ENCODE assay signal across 10 cellular contexts in genomic region chr10:21173433-21173963, GRCh38.
DNase-seq lines count a peak whose midpoint lies in the region; ATAC-seq, FAIRE-seq and TF ChIP-seq lines count a peak whose summit lies in the region.
"Had no signal": no experiment of that assay in that cellular context is flagged by ENCODE, and none has a peak within 500 bp of the region (broad histone marks: within the 10 kb centered on the region; RNA-seq: fewer than 3 reads in every experiment).

No MANE protein-coding gene starts in this region.

- peak overlapping the region; percentile 94 for H3K4me3 ChIP-seq in bronchial epithelial cell (ENCODE audit: low read depth, low read length)
- H3K4me3 ChIP-seq in mesendoderm (ENCODE audit: low read length), result peak overlapping the region; percentile 51
- peak overlapping the region; percentile 61 for H3K4me3 ChIP-seq in upper lobe of right lung
- H3K4me3 ChIP-seq in aorta (ENCODE audit: low read length in 2 of 2), result peak overlapping the region in 1 of 2 donors; percentile 12

- no peaks in the 10 kb centered on the region for H3K79me2 ChIP-seq in mesendoderm (ENCODE audit: control insufficient read depth, insufficient read depth, low read length)

- H3K9ac ChIP-seq in mesendoderm (ENCODE audit: low read length), result peak overlapping the region; percentile 58

- peaks cover 55% of the 10 kb centered on the region for H3K27me3 Mint-ChIP-seq in activated CD8-positive, alpha-beta memory T cell treated with anti-CD3 and anti-CD28 coated beads, Interleukin-2, amount 10 ng/mL, durations not matched to agents 7 days and 5 days

- no CpG with 5 or more reads among the region's 60 CpGs for WGBS in mesendoderm (ENCODE audit: extremely low coverage, insufficient coverage, low lambda C conversion rate)
- 1% methylated on average over 50 to 60 of the region's 60 CpGs for WGBS in aorta, 2 donors

- no peaks in the 10 kb centered on the region for H3K9me3 Mint-ChIP-seq in activated CD8-positive, alpha-beta memory T cell treated with anti-CD3 and anti-CD28 coated beads, Interleukin-2, amount 10 ng/mL, durations not matched to agents 7 days and 5 days (ENCODE audit: low read depth)

- H3K9me3 ChIP-seq in upper lobe of right lung (no peaks in the 10 kb centered on the region), aorta (ENCODE audit: control insufficient read depth, low read length) (no peaks in the 10 kb centered on the region)

- no peak for TF ChIP-seq CTCF in bronchial epithelial cell (IDR thresholded peaks at IDR 0.05; ENCODE audit: insufficient read depth, low read length, severe bottlenecking)
- TF ChIP-seq CTCF in upper lobe of right lung (IDR thresholded peaks at IDR 0.05), result no peak

- H3K4ac ChIP-seq in mesendoderm (ENCODE audit: low read depth, low read length), result no peak overlapping the region

- H3K27ac ChIP-seq in mesendoderm (ENCODE audit: low read depth, low read length) (no peak overlapping the region), upper lobe of right lung (peak overlapping the region; percentile 88), aorta (ENCODE audit: low read depth in 1 of 2, low read length in 2 of 2) (no peak overlapping the region)

- no peak overlapping the region for H3K4me3 Mint-ChIP-seq in activated CD8-positive, alpha-beta memory T cell treated with anti-CD3 and anti-CD28 coated beads, Interleukin-2, amount 10 ng/mL, durations not matched to agents 7 days and 5 days

- intact Hi-C loops in upper lobe of right lung (cut with DNase I) (no loop called here), aorta (cut with DNase I) (no loop called here)

- H3K4me2 ChIP-seq in mesendoderm (ENCODE audit: low read length), result peak overlapping the region; percentile 97

- H2BK120ac ChIP-seq in mesendoderm (ENCODE audit: low read depth, low read length), result no peak overlapping the region

- no peak overlapping the region for H4K8ac ChIP-seq in mesendoderm (ENCODE audit: low read depth, low read length)

- CTCF ChIA-PET in activated CD8-positive, alpha-beta memory T cell treated with anti-CD3 and anti-CD28 coated beads, Interleukin-2, amount 10 ng/mL, durations not matched to agents 7 days and 5 days (lab: Charles Lee), result no interaction called here

- no peak overlapping the region for H3K23ac ChIP-seq in mesendoderm (ENCODE audit: low read length)

- H3K36me3 Mint-ChIP-seq in activated CD8-positive, alpha-beta memory T cell treated with anti-CD3 and anti-CD28 coated beads, Interleukin-2, amount 10 ng/mL, durations not matched to agents 7 days and 5 days, result peaks cover 2% of the 10 kb centered on the region

- no peak overlapping the region for H3K27ac Mint-ChIP-seq in activated CD8-positive, alpha-beta memory T cell treated with anti-CD3 and anti-CD28 coated beads, Interleukin-2, amount 10 ng/mL, durations not matched to agents 7 days and 5 days

- H2BK5ac ChIP-seq in mesendoderm (ENCODE audit: low read length), result no peak overlapping the region

- H3K4me1 Mint-ChIP-seq in activated CD8-positive, alpha-beta memory T cell treated with anti-CD3 and anti-CD28 coated beads, Interleukin-2, amount 10 ng/mL, durations not matched to agents 7 days and 5 days, result peaks cover 10% of the 10 kb centered on the region

- H2BK15ac ChIP-seq in mesendoderm (replicated peaks; ENCODE audit: low read depth), result no peak overlapping the region

- peak; percentile 59 for DNase-seq in activated CD8-positive, alpha-beta memory T cell treated with anti-CD3 and anti-CD28 coated beads for 24 hours
- DNase-seq in activated CD8-positive, alpha-beta memory T cell treated with anti-CD3 and anti-CD28 coated beads, Interleukin-2, amount 10 ng/mL, durations not matched to agents 7 days and 5 days, result no peak
- DNase-seq in bronchial epithelial cell (ENCODE audit: low read depth), result no peak
- DNase-seq in mesendoderm, result peak; percentile 28
- DNase-seq in upper lobe of right lung, result no peak
- no peak for DNase-seq in hepatic stellate cell (ENCODE audit: low spot score)
- DNase-seq in aorta, result no peak
- DNase-seq in HuH-7.5 (ENCODE audit: low spot score), result no peak

- H3K4me1 ChIP-seq in mesendoderm (ENCODE audit: control insufficient read depth, low read depth, low read length) (peaks cover 3% of the 10 kb centered on the region), upper lobe of right lung (no peaks in the 10 kb centered on the region), aorta (ENCODE audit: control insufficient read depth in 1 of 2, insufficient read depth in 2 of 2, low read length in 2 of 2) (no peaks in the 10 kb centered on the region)

- no peak overlapping the region for H4K5ac ChIP-seq in mesendoderm (ENCODE audit: low read length)

- ATAC-seq in activated CD8-positive, alpha-beta memory T cell treated with anti-CD3 and anti-CD28 coated beads, Interleukin-2, amount 10 ng/mL, durations not matched to agents 7 days and 5 days, result no peak
- ATAC-seq in upper lobe of right lung, result peak; percentile 1
- no peak for ATAC-seq in aorta (ENCODE audit: low FRiP score)

- H3K27me3 ChIP-seq in bronchial epithelial cell (ENCODE audit: control insufficient read depth, insufficient read depth, low read length) (no peaks in the 10 kb centered on the region), mesendoderm (ENCODE audit: insufficient read depth, low read length, poor library complexity) (no peaks in the 10 kb centered on the region), upper lobe of right lung (peaks cover 12% of the 10 kb centered on the region), aorta (ENCODE audit: control insufficient read depth in 1 of 2, insufficient read depth in 2 of 2, low read length in 1 of 2) (no peaks in the 10 kb centered on the region)

- H3K36me3 ChIP-seq in bronchial epithelial cell (ENCODE audit: control insufficient read depth, insufficient read depth, low read length), result peaks cover 4% of the 10 kb centered on the region
- H3K36me3 ChIP-seq in mesendoderm (ENCODE audit: control insufficient read depth, insufficient read depth, low read length), result no peaks in the 10 kb centered on the region
- no peaks in the 10 kb centered on the region for H3K36me3 ChIP-seq in upper lobe of right lung
- H3K36me3 ChIP-seq in aorta (ENCODE audit: control insufficient read depth in 1 of 2, insufficient read depth in 2 of 2, low read length in 1 of 2), result no peaks in the 10 kb centered on the region

- H3K18ac ChIP-seq in mesendoderm (ENCODE audit: low read length), result peak overlapping the region; percentile 25

- no peak overlapping the region for H2AK5ac ChIP-seq in mesendoderm (ENCODE audit: low read length)

- peak overlapping the region; percentile 78 for H3K56ac ChIP-seq in mesendoderm (ENCODE audit: low read length)

- no peak for FAIRE-seq in bronchial epithelial cell (lab: Jason Lieb, UNC)
- FAIRE-seq: G401.6, islet of Langerhans had no signal

- H3K79me1 ChIP-seq in mesendoderm (ENCODE audit: low read length), result no peaks in the 10 kb centered on the region

Comparison
In these comparisons a context has a peak if more than half of its experiments do, and no peak if none do; other contexts are left out.
1. DNase-seq: peak in activated CD8-positive, alpha-beta memory T cell treated with anti-CD3 and anti-CD28 coated beads for 24 hours (single experiment) and mesendoderm (single experiment); none in activated CD8-positive, alpha-beta memory T cell treated with anti-CD3 and anti-CD28 coated beads, Interleukin-2, amount 10 ng/mL, durations not matched to agents 7 days and 5 days (single experiment), bronchial epithelial cell (single experiment), upper lobe of right lung (single experiment), hepatic stellate cell (single experiment), aorta (0 of 2) and HuH-7.5 (single experiment).